9 cellular contexts compared by ENCODE assay signal in genomic region chr5:92687793-92688467, GRCh38.
DNase-seq lines count a peak whose midpoint lies in the region; ATAC-seq and TF ChIP-seq lines count a peak whose summit lies in the region.
"Had no signal": no experiment of that assay in that cellular context is flagged by ENCODE, and none has a peak within 500 bp of the region (broad histone marks: within the 10 kb centered on the region; RNA-seq: fewer than 3 reads in every experiment).

No MANE protein-coding gene starts in this region.

- peak; percentile 42 for ATAC-seq in Right ventricle myocardium inferior
- ATAC-seq in Right ventricle myocardium superior (ENCODE audit: poor library complexity) = no peak
- ATAC-seq in stimulated activated naive CD8-positive, alpha-beta T cell treated with anti-CD3 and anti-CD28 coated beads, Interleukin-15, amount 100 ng/mL, for 72 hours = no peak
- ATAC-seq in HG02981 (IDR thresholded peaks at IDR 0.05; ENCODE audit: unreplicated experiment) = no peak

- intact Hi-C loops in Right ventricle myocardium inferior (cut with DNase I) = no loop called here
- intact Hi-C loops in Right ventricle myocardium superior (cut with DNase I) = no loop called here
- intact Hi-C loops in uterus (cut with DNase I; ENCODE audit: low total_unique reads) = no loop called here

- DNase-seq in Right ventricle myocardium inferior (ENCODE audit: missing footprints) = no peak
- DNase-seq in Right ventricle myocardium superior = no peak
- DNase-seq in WERI-Rb-1 = peak; percentile 25
- DNase-seq in inferior parietal cortex (ENCODE audit: extremely low spot score) = peak; percentile 71
- no peak for DNase-seq in uterus
- no peak for DNase-seq in stimulated activated naive CD8-positive, alpha-beta T cell treated with anti-CD3 and anti-CD28 coated beads, Interleukin-15, amount 100 ng/mL, for 72 hours
- no peak for DNase-seq in stimulated activated CD4-positive, alpha-beta T cell treated with anti-CD3 and anti-CD28 coated beads, Interleukin-4, amount 100 ng/mL, for 4 hours
- DNase-seq: CD4-positive, alpha-beta T cell had no signal

- H3K27me3 ChIP-seq in WERI-Rb-1 (ENCODE audit: insufficient read depth, low read depth, severe bottlenecking) (no peaks in the 10 kb centered on the region), uterus (no peaks in the 10 kb centered on the region)

- no peaks in the 10 kb centered on the region for H3K4me1 Mint-ChIP-seq in stimulated activated naive CD8-positive, alpha-beta T cell treated with anti-CD3 and anti-CD28 coated beads, Interleukin-15, amount 100 ng/mL, for 72 hours

- no peak overlapping the region for H3K27ac ChIP-seq in WERI-Rb-1
- H3K27ac ChIP-seq in uterus = no peak overlapping the region

- no peaks in the 10 kb centered on the region for H3K27me3 Mint-ChIP-seq in stimulated activated naive CD8-positive, alpha-beta T cell treated with anti-CD3 and anti-CD28 coated beads, Interleukin-15, amount 100 ng/mL, for 72 hours
- H3K27me3 Mint-ChIP-seq: CD4-positive, alpha-beta T cell had no signal

- no peak overlapping the region for H3K4me3 Mint-ChIP-seq in stimulated activated naive CD8-positive, alpha-beta T cell treated with anti-CD3 and anti-CD28 coated beads, Interleukin-15, amount 100 ng/mL, for 72 hours
- H3K4me3 Mint-ChIP-seq: CD4-positive, alpha-beta T cell had no signal

- H3K4me3 ChIP-seq in WERI-Rb-1 (ENCODE audit: low read depth, low read length) = no peak overlapping the region
- H3K4me3 ChIP-seq in uterus = no peak overlapping the region

- peaks cover 3 to 6% of the 10 kb centered on the region in 2 donors for H3K9me3 Mint-ChIP-seq in stimulated activated naive CD8-positive, alpha-beta T cell treated with anti-CD3 and anti-CD28 coated beads, Interleukin-15, amount 100 ng/mL, for 72 hours

- TF ChIP-seq CTCF in WERI-Rb-1 (IDR thresholded peaks at IDR 0.05; ENCODE audit: low read depth, low read length) (peak; percentile 40; the same call in 1 of the 2 replicates), uterus (IDR thresholded peaks at IDR 0.05) (peak; percentile 29 to 46 (median 42))

- H3K9me3 ChIP-seq in WERI-Rb-1 (ENCODE audit: severe bottlenecking) (peaks cover 3% of the 10 kb centered on the region), uterus (no peaks in the 10 kb centered on the region)

- no peak overlapping the region for H3K27ac Mint-ChIP-seq in stimulated activated naive CD8-positive, alpha-beta T cell treated with anti-CD3 and anti-CD28 coated beads, Interleukin-15, amount 100 ng/mL, for 72 hours
- H3K27ac Mint-ChIP-seq: CD4-positive, alpha-beta T cell had no signal

- no peaks in the 10 kb centered on the region for H3K4me1 ChIP-seq in uterus

- H3K36me3 ChIP-seq in WERI-Rb-1 (no peaks in the 10 kb centered on the region), uterus (no peaks in the 10 kb centered on the region)

- TF ChIP-seq POLR2A in uterus (IDR thresholded peaks at IDR 0.05) = no peak

Comparison
In these comparisons a context has a peak if more than half of its experiments do, and no peak if none do; other contexts are left out.
1. DNase-seq: peak in WERI-Rb-1 (single experiment) and inferior parietal cortex (single experiment); none in Right ventricle myocardium inferior (single experiment), Right ventricle myocardium superior (single experiment), uterus (0 of 2), stimulated activated naive CD8-positive, alpha-beta T cell treated with anti-CD3 and anti-CD28 coated beads, Interleukin-15, amount 100 ng/mL, for 72 hours (0 of 2) and stimulated activated CD4-positive, alpha-beta T cell treated with anti-CD3 and anti-CD28 coated beads, Interleukin-4, amount 100 ng/mL, for 4 hours (0 of 2).